ENCODE assay signal across 8 cellular contexts in genomic region chr14:49687942-49688700, GRCh38. TPM values are rescaled to one million over a fixed set of nuclear protein-coding genes. Genes with fewer than 3 reads are reported as not detected.
DNase-seq lines count a peak whose midpoint lies in the region; ATAC-seq and TF ChIP-seq lines count a peak whose summit lies in the region.

Gene POLE2, minus strand, starts transcription at chr14:49688214. Its CDS starts 11 bp downstream, at chr14:49688203.

- H3K27ac ChIP-seq in C4-2B = peak within 1 kb of the TSS; percentile 80

- ATAC-seq in HG03457 (IDR thresholded peaks at IDR 0.05; ENCODE audit: unreplicated experiment) = peak; percentile 87
- peak; percentile 91 for ATAC-seq in activated CD8-positive, alpha-beta T cell treated with anti-CD3 and anti-CD28 coated beads, Interleukin-2, amount 10 ng/mL, durations not matched to agents 7 days and 5 days

- TF ChIP-seq CTCF in C4-2B (conservative IDR thresholded peaks at IDR 0.05) = no peak

- peaks cover 45% of the 10 kb centered on the region for H3K4me1 Mint-ChIP-seq in activated CD8-positive, alpha-beta T cell treated with anti-CD3 and anti-CD28 coated beads, Interleukin-2, amount 10 ng/mL, durations not matched to agents 7 days and 5 days (ENCODE audit: low read depth)

- peak within 1 kb of the TSS; percentile 92 for H3K4me3 Mint-ChIP-seq in activated CD8-positive, alpha-beta T cell treated with anti-CD3 and anti-CD28 coated beads, Interleukin-2, amount 10 ng/mL, durations not matched to agents 7 days and 5 days

- peak within 1 kb of the TSS; percentile 90 for H3K27ac Mint-ChIP-seq in activated CD8-positive, alpha-beta T cell treated with anti-CD3 and anti-CD28 coated beads, Interleukin-2, amount 10 ng/mL, durations not matched to agents 7 days and 5 days

- no peaks in the 10 kb centered on the region for H3K27me3 Mint-ChIP-seq in activated CD8-positive, alpha-beta T cell treated with anti-CD3 and anti-CD28 coated beads, Interleukin-2, amount 10 ng/mL, durations not matched to agents 7 days and 5 days (ENCODE audit: low read depth)

- peaks cover 7% of the 10 kb centered on the region for H3K36me3 Mint-ChIP-seq in activated CD8-positive, alpha-beta T cell treated with anti-CD3 and anti-CD28 coated beads, Interleukin-2, amount 10 ng/mL, durations not matched to agents 7 days and 5 days (ENCODE audit: low read depth)

- peak; percentile 62 for DNase-seq in GM19240 (ENCODE audit: insufficient read length, low spot score)
- peak; percentile 32 for DNase-seq in NCI-H774 (lab: John Stamatoyannopoulos, UW)
- peak; percentile 84 for DNase-seq in activated CD8-positive, alpha-beta T cell treated with anti-CD3 and anti-CD28 coated beads, Interleukin-2, amount 10 ng/mL, durations not matched to agents 7 days and 5 days
- peak; percentile 50 for DNase-seq in effector CD8-positive, alpha-beta T cell (lab: John Stamatoyannopoulos, UW)
- peak; percentile 71 for DNase-seq in medulla oblongata (ENCODE audit: extremely low spot score)
- DNase-seq in stimulated activated CD4-positive, alpha-beta T cell treated with anti-CD3 and anti-CD28 coated beads, TNF-alpha, amount 100 ng/mL, for 48 hours (ENCODE audit: low read depth in 3 of 3) = peak; percentile 62 to 83 (median 65)

- CTCF ChIA-PET in activated CD8-positive, alpha-beta T cell treated with anti-CD3 and anti-CD28 coated beads, Interleukin-2, amount 10 ng/mL, durations not matched to agents 7 days and 5 days (lab: Charles Lee) = interaction anchor here (0.6 to 2.0 kb wide), 6 partner anchors 54 to 311 kb away, joined by 3 to 11 read pairs (median 4); partner anchors contain the start of genes KLHDC2, LRR1 and NEMF

- no peaks in the 10 kb centered on the region for H3K9me3 Mint-ChIP-seq in activated CD8-positive, alpha-beta T cell treated with anti-CD3 and anti-CD28 coated beads, Interleukin-2, amount 10 ng/mL, durations not matched to agents 7 days and 5 days (ENCODE audit: insufficient read depth)

- POLR2A ChIA-PET in activated CD8-positive, alpha-beta T cell treated with anti-CD3 and anti-CD28 coated beads, Interleukin-2, amount 10 ng/mL, durations not matched to agents 7 days and 5 days (lab: Charles Lee) = interaction anchor here (0.8 to 2.8 kb wide), 5 partner anchors 8 to 159 kb away, joined by 3 to 16 read pairs (median 5); partner anchors contain the start of genes DNAAF2 and KLHDC2

RNA-seq across cellular contexts. Expression of gene POLE2, which starts in this region (rescaled TPM):
- 10 to 100 TPM; 39.3 to 41.3 TPM for total RNA-seq in activated CD8-positive, alpha-beta T cell treated with anti-CD3 and anti-CD28 coated beads, Interleukin-2, amount 10 ng/mL, durations not matched to agents 7 days and 5 days

Comparison
In these comparisons a context has a peak if more than half of its experiments do, and no peak if none do; other contexts are left out.
1. Peak in every context shown above with its lines: DNase-seq, ATAC-seq and H3K27ac ChIP-seq.
2. DNase-seq: peak in every context shown above with its lines; median percentile 84 in activated CD8-positive, alpha-beta T cell treated with anti-CD3 and anti-CD28 coated beads, Interleukin-2, amount 10 ng/mL, durations not matched to agents 7 days and 5 days; 71 in medulla oblongata; 65 in stimulated activated CD4-positive, alpha-beta T cell treated with anti-CD3 and anti-CD28 coated beads, TNF-alpha, amount 100 ng/mL, for 48 hours; 62 in GM19240; 50 in effector CD8-positive, alpha-beta T cell; 32 in NCI-H774.